ENCODE assay signal across 16 cellular contexts in genomic region chr10:129713659-129714265, GRCh38.
DNase-seq lines count a peak whose midpoint lies in the region; TF ChIP-seq lines count a peak whose summit lies in the region.
"Had no signal": no experiment of that assay in that cellular context is flagged by ENCODE, and none has a peak within 500 bp of the region (broad histone marks: within the 10 kb centered on the region; RNA-seq: fewer than 3 reads in every experiment).

No MANE protein-coding gene starts in this region.

- H3K4me3 ChIP-seq in endodermal cell (ENCODE audit: low read length) (no peak overlapping the region), spleen (no peak overlapping the region), thyroid gland (replicated peaks in 1 of 3) (no peak overlapping the region)
- H3K4me3 ChIP-seq: GM23338, HAP-1 had no signal

- 96 to 100% methylated on average over 6 to 14 of the region's 14 CpGs for WGBS in endodermal cell (ENCODE audit: insufficient coverage in 1 of 2, insufficient read length in 1 of 2), 2 experiments
- WGBS in spleen, 5 donors = 93 to 98% (median 94%) methylated on average over 11 to 14 of the region's 14 CpGs
- WGBS in thyroid gland, 2 donors = 88 to 96% methylated on average over 13 to 14 of the region's 14 CpGs

- peaks cover 6% of the 10 kb centered on the region for H3K36me3 Mint-ChIP-seq in endodermal cell (ENCODE audit: low read depth)
- H3K36me3 Mint-ChIP-seq in neural crest cell (ENCODE audit: low read depth) = no peaks in the 10 kb centered on the region
- H3K36me3 Mint-ChIP-seq in activated T-helper 1 cell treated with anti-CD3 and anti-CD28 coated beads, Interleukin-12 subunit alpha, Interleukin-12 subunit beta, Interleukin-2, Interleukin-4 antibody, amounts not matched to agents 30 ng/mL and 10 ng/mL and 1 ng/mL, durations not matched to agents 14 hours and 24 hours and 36 hours (ENCODE audit: low read depth) = no peaks in the 10 kb centered on the region

- H3K27ac ChIP-seq in endodermal cell (ENCODE audit: low read depth, low read length) (no peak overlapping the region), spleen (no peak overlapping the region), thyroid gland (no peak overlapping the region)

- H3K9me3 Mint-ChIP-seq in endodermal cell (no peaks in the 10 kb centered on the region), neural crest cell (no peaks in the 10 kb centered on the region)
- no peaks in the 10 kb centered on the region for H3K9me3 Mint-ChIP-seq in activated T-helper 1 cell treated with anti-CD3 and anti-CD28 coated beads, Interleukin-12 subunit alpha, Interleukin-12 subunit beta, Interleukin-2, Interleukin-4 antibody, amounts not matched to agents 30 ng/mL and 10 ng/mL and 1 ng/mL, durations not matched to agents 14 hours and 24 hours and 36 hours
- H3K9me3 Mint-ChIP-seq: CD4-positive, alpha-beta T cell; GM23338 had no signal

- H3K4me3 Mint-ChIP-seq in endodermal cell = no peak overlapping the region
- H3K4me3 Mint-ChIP-seq in neural crest cell = no peak overlapping the region
- no peak overlapping the region for H3K4me3 Mint-ChIP-seq in activated T-helper 1 cell treated with anti-CD3 and anti-CD28 coated beads, Interleukin-12 subunit alpha, Interleukin-12 subunit beta, Interleukin-2, Interleukin-4 antibody, amounts not matched to agents 30 ng/mL and 10 ng/mL and 1 ng/mL, durations not matched to agents 14 hours and 24 hours and 36 hours
- H3K4me3 Mint-ChIP-seq: CD4-positive, alpha-beta T cell; GM23338 had no signal

- H3K4me1 ChIP-seq in endodermal cell (ENCODE audit: control insufficient read depth, insufficient read depth, low read length) (peaks cover 23% of the 10 kb centered on the region), spleen (no peaks in the 10 kb centered on the region), thyroid gland (no peaks in the 10 kb centered on the region)
- H3K4me1 ChIP-seq: HAP-1 had no signal

- no peak overlapping the region for H3K27ac Mint-ChIP-seq in endodermal cell
- peak overlapping the region; percentile 14 for H3K27ac Mint-ChIP-seq in neural crest cell (ENCODE audit: unreplicated experiment)
- H3K27ac Mint-ChIP-seq in activated T-helper 1 cell treated with anti-CD3 and anti-CD28 coated beads, Interleukin-12 subunit alpha, Interleukin-12 subunit beta, Interleukin-2, Interleukin-4 antibody, amounts not matched to agents 30 ng/mL and 10 ng/mL and 1 ng/mL, durations not matched to agents 14 hours and 24 hours and 36 hours = no peak overlapping the region
- H3K27ac Mint-ChIP-seq: CD4-positive, alpha-beta T cell; GM23338 had no signal

- H3K4me1 Mint-ChIP-seq in endodermal cell = peaks cover 46% of the 10 kb centered on the region
- H3K4me1 Mint-ChIP-seq in neural crest cell = peaks cover 6% of the 10 kb centered on the region
- H3K4me1 Mint-ChIP-seq in activated T-helper 1 cell treated with anti-CD3 and anti-CD28 coated beads, Interleukin-12 subunit alpha, Interleukin-12 subunit beta, Interleukin-2, Interleukin-4 antibody, amounts not matched to agents 30 ng/mL and 10 ng/mL and 1 ng/mL, durations not matched to agents 14 hours and 24 hours and 36 hours (ENCODE audit: low read depth) = no peaks in the 10 kb centered on the region

- intact Hi-C loops in spleen (cut with DNase I; ENCODE audit: low total_unique reads) (no loop called here), thyroid gland (cut with DNase I) (no loop called here)
- intact Hi-C loops in activated T-helper 1 cell treated with anti-CD3 and anti-CD28 coated beads, Interleukin-12 subunit alpha, Interleukin-12 subunit beta, Interleukin-2, Interleukin-4 antibody, amounts not matched to agents 30 ng/mL and 10 ng/mL and 1 ng/mL, durations not matched to agents 14 hours and 24 hours and 36 hours (cut with micrococcal nuclease) = no loop called here

- no peaks in the 10 kb centered on the region for H3K27me3 ChIP-seq in endodermal cell (ENCODE audit: control insufficient read depth, insufficient read depth, low read length, poor library complexity, severe bottlenecking)
- H3K27me3 ChIP-seq in spleen (replicated peaks in 1 of 7) = no peaks in the 10 kb centered on the region
- H3K27me3 ChIP-seq in thyroid gland = no peaks in the 10 kb centered on the region

- TF ChIP-seq POLR2A in spleen (IDR thresholded peaks at IDR 0.05) (no peak), thyroid gland (IDR thresholded peaks at IDR 0.05) (no peak)

- H3K27me3 Mint-ChIP-seq in endodermal cell (ENCODE audit: insufficient read depth) = no peaks in the 10 kb centered on the region
- H3K27me3 Mint-ChIP-seq in neural crest cell (ENCODE audit: low read depth) = no peaks in the 10 kb centered on the region
- no peaks in the 10 kb centered on the region for H3K27me3 Mint-ChIP-seq in activated T-helper 1 cell treated with anti-CD3 and anti-CD28 coated beads, Interleukin-12 subunit alpha, Interleukin-12 subunit beta, Interleukin-2, Interleukin-4 antibody, amounts not matched to agents 30 ng/mL and 10 ng/mL and 1 ng/mL, durations not matched to agents 14 hours and 24 hours and 36 hours (ENCODE audit: insufficient read depth)
- H3K27me3 Mint-ChIP-seq: CD4-positive, alpha-beta T cell had no signal

- H3K36me3 ChIP-seq in endodermal cell (ENCODE audit: control insufficient read depth, insufficient read depth, low read length) (no peaks in the 10 kb centered on the region), spleen (peaks cover 0 to 48% (median 7%) of the 10 kb centered on the region in 6 donors), thyroid gland (no peaks in the 10 kb centered on the region)
- H3K36me3 ChIP-seq: HAP-1 had no signal

- no peak overlapping the region for H3K9ac ChIP-seq in endodermal cell (ENCODE audit: extremely low read depth, low read length, poor library complexity, severe bottlenecking)

- no peak for TF ChIP-seq CTCF in endodermal cell (conservative IDR thresholded peaks at IDR 0.05)
- no peak for TF ChIP-seq CTCF in neural crest cell (conservative IDR thresholded peaks at IDR 0.05)
- TF ChIP-seq CTCF in spleen (IDR thresholded peaks at IDR 0.05 in 8 of 11, conservative IDR thresholded peaks at IDR 0.05 in 3 of 11) = no peak
- TF ChIP-seq CTCF in thyroid gland (IDR thresholded peaks at IDR 0.05) = no peak

- DNase-seq in activated effector memory CD4-positive, alpha-beta T cell treated with anti-CD3 and anti-CD28 coated beads, Interleukin-2, amount 50 U/mL, for 16 hours = peak; percentile 49
- no peak for DNase-seq in activated effector memory CD4-positive, alpha-beta T cell treated with Interleukin-2 at 50 U/mL for 16 hours
- peak; percentile 31 for DNase-seq in endodermal cell
- no peak for DNase-seq in neural crest cell (ENCODE audit: low read depth, low spot score)
- peak; percentile 51 for DNase-seq in spleen
- no peak for DNase-seq in activated T-helper 1 cell treated with anti-CD3 and anti-CD28 coated beads, Interleukin-12 subunit alpha, Interleukin-12 subunit beta, Interleukin-2, Interleukin-4 antibody, amounts not matched to agents 30 ng/mL and 10 ng/mL and 1 ng/mL, durations not matched to agents 14 hours and 24 hours and 36 hours (ENCODE audit: low spot score)
- no peak for DNase-seq in NCI-H128 (lab: John Stamatoyannopoulos, UW; ENCODE audit: unreplicated experiment)
- DNase-seq in thyroid gland = no peak
- DNase-seq: ACHN; C1 segment of cervical spinal cord; Calu3; CD4-positive, alpha-beta T cell; DMS79; EL had no signal

- H3K9me3 ChIP-seq in endodermal cell (ENCODE audit: control insufficient read depth, low read length) (no peaks in the 10 kb centered on the region), spleen (no peaks in the 10 kb centered on the region), thyroid gland (no peaks in the 10 kb centered on the region)
- H3K9me3 ChIP-seq: HAP-1 had no signal

Comparison
In these comparisons a context has a peak if more than half of its experiments do, and no peak if none do; other contexts are left out.
1. DNase-seq: peak in activated effector memory CD4-positive, alpha-beta T cell treated with anti-CD3 and anti-CD28 coated beads, Interleukin-2, amount 50 U/mL, for 16 hours (single experiment), endodermal cell (single experiment) and spleen (single experiment); none in activated effector memory CD4-positive, alpha-beta T cell treated with Interleukin-2 at 50 U/mL for 16 hours (single experiment), neural crest cell (single experiment), activated T-helper 1 cell treated with anti-CD3 and anti-CD28 coated beads, Interleukin-12 subunit alpha, Interleukin-12 subunit beta, Interleukin-2, Interleukin-4 antibody, amounts not matched to agents 30 ng/mL and 10 ng/mL and 1 ng/mL, durations not matched to agents 14 hours and 24 hours and 36 hours (single experiment), NCI-H128 (single experiment) and thyroid gland (0 of 2).